2 cellular contexts compared by ENCODE assay signal in genomic region chr4:1752284-1753041, GRCh38.
TF ChIP-seq lines count a peak whose summit lies in the region.

No MANE protein-coding gene starts in this region.

TF ChIP-seq in HepG2, 621 proteins besides CTCF, POLR2A, EP300 and RAD21 (continues in another document):
- TF ChIP-seq POLR2AphosphoS2 (IDR thresholded peaks at IDR 0.05; ENCODE audit: low read depth, low read length), result no peak
- TF ChIP-seq FLYWCH1 (CRISPR knock-in tag; IDR thresholded peaks at IDR 0.05), result no peak
- TF ChIP-seq SAFB2 (CRISPR knock-in tag; IDR thresholded peaks at IDR 0.05; ENCODE audit: borderline replicate concordance, low read depth), result no peak
- TF ChIP-seq ZNF350 (CRISPR knock-in tag; IDR thresholded peaks at IDR 0.05; ENCODE audit: borderline replicate concordance, low read depth), result no peak; the same call in 1 of the 2 replicates
- TF ChIP-seq ATRX (CRISPR knock-in tag; IDR thresholded peaks at IDR 0.05; ENCODE audit: borderline replicate concordance), result no peak
- TF ChIP-seq ZFP91 (CRISPR knock-in tag; IDR thresholded peaks at IDR 0.05; ENCODE audit: borderline replicate concordance), result peak; percentile 41
- TF ChIP-seq HDAC1 (CRISPR knock-in tag; IDR thresholded peaks at IDR 0.05), result peak; percentile 41; the same call in 1 of the 2 replicates
- TF ChIP-seq, protein P1, sequence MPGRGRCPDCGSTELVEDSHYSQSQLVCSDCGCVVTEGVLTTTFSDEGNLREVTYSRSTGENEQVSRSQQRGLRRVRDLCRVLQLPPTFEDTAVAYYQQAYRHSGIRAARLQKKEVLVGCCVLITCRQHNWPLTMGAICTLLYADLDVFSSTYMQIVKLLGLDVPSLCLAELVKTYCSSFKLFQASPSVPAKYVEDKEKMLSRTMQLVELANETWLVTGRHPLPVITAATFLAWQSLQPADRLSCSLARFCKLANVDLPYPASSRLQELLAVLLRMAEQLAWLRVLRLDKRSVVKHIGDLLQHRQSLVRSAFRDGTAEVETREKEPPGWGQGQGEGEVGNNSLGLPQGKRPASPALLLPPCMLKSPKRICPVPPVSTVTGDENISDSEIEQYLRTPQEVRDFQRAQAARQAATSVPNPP (CRISPR knock-in tag; IDR thresholded peaks at IDR 0.05), result no peak
- TF ChIP-seq KLF11 (CRISPR knock-in tag; IDR thresholded peaks at IDR 0.05), result peak; percentile 31; the same call in 1 of the 2 replicates
- 0 out of 2 replicates have a peak, but pooled peaks have one; percentile 1 for TF ChIP-seq TFE3 (CRISPR knock-in tag; IDR thresholded peaks at IDR 0.05)
- TF ChIP-seq ZNF143 (CRISPR knock-in tag; IDR thresholded peaks at IDR 0.05), result no peak; the same call in 1 of the 2 replicates
- TF ChIP-seq NCOA2 (CRISPR knock-in tag; IDR thresholded peaks at IDR 0.05), result no peak
- TF ChIP-seq HMG20B (CRISPR knock-in tag; conservative IDR thresholded peaks at IDR 0.05), result 0 out of 2 replicates have a peak, but pooled peaks have one; percentile 13
- TF ChIP-seq ELF3 (CRISPR knock-in tag; IDR thresholded peaks at IDR 0.05), result peak; percentile 32; the same call in 1 of the 2 replicates
- TF ChIP-seq SALL2 (CRISPR knock-in tag; IDR thresholded peaks at IDR 0.05), result peak; percentile 39; the same call in 1 of the 2 replicates
- TF ChIP-seq, protein P2, sequence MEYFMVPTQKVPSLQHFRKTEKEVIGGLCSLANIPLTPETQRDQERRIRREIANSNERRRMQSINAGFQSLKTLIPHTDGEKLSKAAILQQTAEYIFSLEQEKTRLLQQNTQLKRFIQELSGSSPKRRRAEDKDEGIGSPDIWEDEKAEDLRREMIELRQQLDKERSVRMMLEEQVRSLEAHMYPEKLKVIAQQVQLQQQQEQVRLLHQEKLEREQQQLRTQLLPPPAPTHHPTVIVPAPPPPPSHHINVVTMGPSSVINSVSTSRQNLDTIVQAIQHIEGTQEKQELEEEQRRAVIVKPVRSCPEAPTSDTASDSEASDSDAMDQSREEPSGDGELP (IDR thresholded peaks at IDR 0.05; ENCODE audit: borderline replicate concordance, low read depth), result no peak
- no peak for TF ChIP-seq DBP (CRISPR knock-in tag; IDR thresholded peaks at IDR 0.05; ENCODE audit: not compliant biosample characterization)
- no peak for TF ChIP-seq BHLHE40 (IDR thresholded peaks at IDR 0.05; ENCODE audit: low read length)
- TF ChIP-seq, protein P3, sequence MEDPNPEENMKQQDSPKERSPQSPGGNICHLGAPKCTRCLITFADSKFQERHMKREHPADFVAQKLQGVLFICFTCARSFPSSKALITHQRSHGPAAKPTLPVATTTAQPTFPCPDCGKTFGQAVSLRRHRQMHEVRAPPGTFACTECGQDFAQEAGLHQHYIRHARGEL (CRISPR knock-in tag; IDR thresholded peaks at IDR 0.05), result no peak
- TF ChIP-seq MYNN (CRISPR knock-in tag; IDR thresholded peaks at IDR 0.05; ENCODE audit: low read depth), result 0 out of 2 replicates have a peak, but pooled peaks have one; percentile 54
- no peak; the same call in 1 of the 2 replicates for TF ChIP-seq FOSL2 (CRISPR knock-in tag; IDR thresholded peaks at IDR 0.05)
- no peak for TF ChIP-seq ZNF33B (CRISPR knock-in tag; IDR thresholded peaks at IDR 0.05)
- no peak; the same call in 1 of the 2 replicates for TF ChIP-seq ZNF12 (CRISPR knock-in tag; IDR thresholded peaks at IDR 0.05)
- no peak for TF ChIP-seq RORA (CRISPR knock-in tag; IDR thresholded peaks at IDR 0.05)
- TF ChIP-seq RAD51 (IDR thresholded peaks at IDR 0.05; ENCODE audit: borderline replicate concordance), result no peak

TF ChIP-seq in HEK293T, 16 proteins besides CTCF, POLR2A, EP300 and RAD21:
- TF ChIP-seq SP1 (IDR thresholded peaks at IDR 0.05) (no peak), BHLHE40 (IDR thresholded peaks at IDR 0.05; ENCODE audit: borderline replicate concordance) (no peak), ELF4 (IDR thresholded peaks at IDR 0.05) (no peak), PKNOX1 (IDR thresholded peaks at IDR 0.05) (no peak), HDGF (IDR thresholded peaks at IDR 0.05; ENCODE audit: borderline replicate concordance) (no peak), ARNT (IDR thresholded peaks at IDR 0.05) (no peak), CTBP1 (IDR thresholded peaks at IDR 0.05; ENCODE audit: borderline replicate concordance) (no peak), TARDBP (IDR thresholded peaks at IDR 0.05) (no peak), SUZ12 (IDR thresholded peaks at IDR 0.05) (no peak)
